9 cellular contexts compared by ENCODE assay signal in the genomic region with DNA sequence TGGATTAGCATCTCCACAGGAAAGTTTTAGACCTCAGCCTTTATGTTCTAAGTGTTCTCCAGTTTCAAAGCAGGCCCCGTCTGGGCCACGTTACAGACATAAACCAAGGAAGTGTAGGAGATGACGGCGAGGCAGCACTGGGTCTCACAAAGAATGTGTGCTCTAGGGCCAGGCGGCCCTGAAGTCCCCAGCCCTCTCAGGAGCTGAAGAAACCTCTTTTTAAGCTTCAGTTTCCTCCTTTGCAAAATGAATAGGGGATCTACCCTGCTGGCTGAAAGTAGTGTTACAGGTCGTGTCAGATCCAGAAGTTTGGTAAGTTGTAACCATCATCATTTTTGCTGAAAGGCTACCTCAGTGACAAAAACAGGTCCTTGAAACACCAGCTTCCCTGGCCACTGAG.
DNase-seq lines count a peak whose midpoint lies in the region; ATAC-seq and TF ChIP-seq lines count a peak whose summit lies in the region.
"Had no signal": no experiment of that assay in that cellular context is flagged by ENCODE, and none has a peak within 500 bp of the region (broad histone marks: within the 10 kb centered on the region; RNA-seq: fewer than 3 reads in every experiment).

No MANE protein-coding gene starts in this region.

- H3K4me2 ChIP-seq in KMS-11: peak overlapping the region; percentile 25; the same call in 1 of the 2 replicates

- 62 to 64% methylated on average over 6 of the region's 6 CpGs for WGBS in esophagus squamous epithelium, 2 donors
- WGBS in sigmoid colon, 2 donors: 73 to 77% methylated on average over 6 of the region's 6 CpGs

- H3K27ac ChIP-seq in KMS-11: no peak overlapping the region
- H3K27ac ChIP-seq in esophagus squamous epithelium: no peak overlapping the region
- no peak overlapping the region for H3K27ac ChIP-seq in upper lobe of right lung
- peak overlapping the region in 2 of 4 donors; percentile 2 to 21 for H3K27ac ChIP-seq in sigmoid colon

- H2AFZ ChIP-seq in KMS-11 (ENCODE audit: low read depth): no peak overlapping the region

- TF ChIP-seq CTCF in KMS-11 (conservative IDR thresholded peaks at IDR 0.05; ENCODE audit: low read depth, low read length) (no peak; the same call in 1 of the 2 replicates), esophagus squamous epithelium (IDR thresholded peaks at IDR 0.05) (peak in 4 of 6 experiments; percentile 19 to 46 (median 26)), upper lobe of right lung (IDR thresholded peaks at IDR 0.05) (peak; percentile 13), sigmoid colon (IDR thresholded peaks at IDR 0.05) (peak in 2 of 4 experiments; percentile 6 to 15)

- H3K36me3 ChIP-seq in KMS-11 (ENCODE audit: insufficient read depth) (no peaks in the 10 kb centered on the region), esophagus squamous epithelium (no peaks in the 10 kb centered on the region), upper lobe of right lung (no peaks in the 10 kb centered on the region), sigmoid colon (no peaks in the 10 kb centered on the region)

- H3K4me1 ChIP-seq in KMS-11 (ENCODE audit: low read depth, poor library complexity, severe bottlenecking) (peaks cover 57% of the 10 kb centered on the region), esophagus squamous epithelium (peaks cover 7 to 43% (median 11%) of the 10 kb centered on the region in 3 donors), upper lobe of right lung (peaks cover 41% of the 10 kb centered on the region), sigmoid colon (peaks cover 0 to 18% (median 14%) of the 10 kb centered on the region in 4 donors)

- intact Hi-C loops in Right ventricle myocardium superior (cut with DNase I) (no loop called here), cardiac septum (cut with DNase I) (no loop called here), esophagus squamous epithelium (cut with DNase I) (no loop called here), upper lobe of right lung (cut with DNase I) (no loop called here), sigmoid colon (cut with DNase I) (no loop called here)

- H3K9me3 ChIP-seq in esophagus squamous epithelium: no peaks in the 10 kb centered on the region
- no peaks in the 10 kb centered on the region for H3K9me3 ChIP-seq in upper lobe of right lung
- H3K9me3 ChIP-seq in sigmoid colon: no peaks in the 10 kb centered on the region

- no peaks in the 10 kb centered on the region for H4K20me1 ChIP-seq in KMS-11 (ENCODE audit: insufficient read depth)

- TF ChIP-seq POLR2A in esophagus squamous epithelium (IDR thresholded peaks at IDR 0.05) (no peak), sigmoid colon (IDR thresholded peaks at IDR 0.05) (no peak)

- ATAC-seq in Right ventricle myocardium superior (ENCODE audit: poor library complexity) (peak; percentile 9), upper lobe of right lung (no peak), GM18520 (IDR thresholded peaks at IDR 0.05; ENCODE audit: unreplicated experiment) (no peak)

- no peak for TF ChIP-seq EP300 in sigmoid colon (IDR thresholded peaks at IDR 0.05)

- peaks cover 92% of the 10 kb centered on the region for H3K79me2 ChIP-seq in KMS-11 (ENCODE audit: insufficient read depth, low read depth)

- DNase-seq in Right ventricle myocardium superior (no peak), cardiac septum (ENCODE audit: low spot score) (no peak), esophagus squamous epithelium (lab: John Stamatoyannopoulos, UW) (no peak), upper lobe of right lung (no peak), sigmoid colon (no peak)
- DNase-seq in stimulated activated CD4-positive, alpha-beta T cell treated with anti-CD3 and anti-CD28 coated beads, Interleukin-15, amount 100 ng/mL, for 24 hours: no peak
- DNase-seq: T-cell had no signal

- H3K4me3 ChIP-seq in KMS-11 (IDR thresholded peaks at IDR 0.05; ENCODE audit: insufficient read depth, low read depth, low read length) (no peak overlapping the region), esophagus squamous epithelium (no peak overlapping the region), upper lobe of right lung (no peak overlapping the region), sigmoid colon (no peak overlapping the region)

- H3K27me3 ChIP-seq in KMS-11 (ENCODE audit: insufficient read depth, low read depth) (no peaks in the 10 kb centered on the region), esophagus squamous epithelium (no peaks in the 10 kb centered on the region), upper lobe of right lung (no peaks in the 10 kb centered on the region), sigmoid colon (no peaks in the 10 kb centered on the region)

- no peak overlapping the region for H3K9ac ChIP-seq in KMS-11
